10 cellular contexts compared by ENCODE assay signal in genomic region chr14:33307691-33308369, GRCh38.
DNase-seq lines count a peak whose midpoint lies in the region; ATAC-seq, FAIRE-seq and TF ChIP-seq lines count a peak whose summit lies in the region.
"Had no signal": no experiment of that assay in that cellular context is flagged by ENCODE, and none has a peak within 500 bp of the region (broad histone marks: within the 10 kb centered on the region; RNA-seq: fewer than 3 reads in every experiment).

No MANE protein-coding gene starts in this region.

- in situ Hi-C loops in gastrocnemius medialis (cut with MboI; ENCODE audit: low sequenced_read_pairs in 4 of 4) = no loop called here

- POLR2A ChIA-PET in HEK293T (lab: Yijun Ruan, JAX) = no interaction called here
- POLR2A ChIA-PET in CD8-positive, alpha-beta memory T cell (lab: Charles Lee) = no interaction called here

- TF ChIP-seq POLR2A in gastrocnemius medialis (IDR thresholded peaks at IDR 0.05) = no peak

- no peaks in the 10 kb centered on the region for H3K36me3 Mint-ChIP-seq in CD8-positive, alpha-beta memory T cell

- H3K4me3 ChIP-seq in gastrocnemius medialis = peak overlapping the region in 1 of 4 donors; percentile 2
- H3K4me3 ChIP-seq in CD8-positive, alpha-beta memory T cell (ENCODE audit: low read length) = no peak overlapping the region

- H3K9me3 Mint-ChIP-seq in CD8-positive, alpha-beta memory T cell = peaks cover 1 to 5% (median 3%) of the 10 kb centered on the region in 5 donors
- H3K9me3 Mint-ChIP-seq: activated T-cell treated with anti-CD3 and anti-CD28 coated beads, Interleukin-2, amount 50 U/mL, for 4 hours had no signal

- H3K27me3 Mint-ChIP-seq in CD8-positive, alpha-beta memory T cell = peaks cover 0 to 2% of the 10 kb centered on the region in 2 donors

- intact Hi-C loops in gastrocnemius medialis (cut with DNase I; ENCODE audit: low total_unique reads) = no loop called here

- no peak for FAIRE-seq in RCC 7860 (lab: Jason Lieb, UNC)
- FAIRE-seq: GM12891 had no signal

- peaks cover 0 to 7% of the 10 kb centered on the region in 2 donors for H3K4me1 ChIP-seq in gastrocnemius medialis
- no peaks in the 10 kb centered on the region for H3K4me1 ChIP-seq in CD8-positive, alpha-beta memory T cell (ENCODE audit: insufficient read depth, low read length)

- peak overlapping the region in 1 of 4 donors; percentile 12 for H3K27ac ChIP-seq in gastrocnemius medialis
- no peak overlapping the region for H3K27ac ChIP-seq in CD8-positive, alpha-beta memory T cell (ENCODE audit: low read depth, low read length)

- no peak overlapping the region for H3K4me3 Mint-ChIP-seq in CD8-positive, alpha-beta memory T cell
- H3K4me3 Mint-ChIP-seq: activated T-cell treated with anti-CD3 and anti-CD28 coated beads, Interleukin-2, amount 50 U/mL, for 4 hours had no signal

- no peaks in the 10 kb centered on the region for H3K36me3 ChIP-seq in gastrocnemius medialis
- H3K36me3 ChIP-seq in CD8-positive, alpha-beta memory T cell (ENCODE audit: insufficient read depth, low read length) = no peaks in the 10 kb centered on the region

- H3K27me3 ChIP-seq in gastrocnemius medialis = no peaks in the 10 kb centered on the region
- no peaks in the 10 kb centered on the region for H3K27me3 ChIP-seq in CD8-positive, alpha-beta memory T cell (ENCODE audit: insufficient read depth, low read length, poor library complexity, severe bottlenecking)

- no peaks in the 10 kb centered on the region for H3K4me1 Mint-ChIP-seq in CD8-positive, alpha-beta memory T cell

- TF ChIP-seq CTCF in gastrocnemius medialis (IDR thresholded peaks at IDR 0.05 in 4 of 5, conservative IDR thresholded peaks at IDR 0.05 in 1 of 5) = no peak

- no peaks in the 10 kb centered on the region for H3K9me3 ChIP-seq in gastrocnemius medialis
- H3K9me3 ChIP-seq in CD8-positive, alpha-beta memory T cell (ENCODE audit: low read length) = no peaks in the 10 kb centered on the region

- CTCF ChIA-PET in HEK293T (lab: Yijun Ruan, JAX) = no interaction called here
- CTCF ChIA-PET in CD8-positive, alpha-beta memory T cell (lab: Charles Lee) = no interaction called here

- DNase-seq in HEK293T (ENCODE audit: extremely low spot score) (peak; percentile 21), fibroblast of the conjunctiva (ENCODE audit: low read depth) (peak; percentile 79), gastrocnemius medialis (peak; percentile 2 to 28), RCC 7860 (ENCODE audit: low spot score) (no peak)
- no peak for DNase-seq in CD8-positive, alpha-beta memory T cell
- DNase-seq: activated T-cell treated with anti-CD3 and anti-CD28 coated beads, Interleukin-2, amount 50 U/mL, for 4 hours had no signal

- ATAC-seq in gastrocnemius medialis (peak; percentile 73 to 91), GM19023 (IDR thresholded peaks at IDR 0.05; ENCODE audit: unreplicated experiment) (no peak), GM18868 (IDR thresholded peaks at IDR 0.05; ENCODE audit: unreplicated experiment) (no peak)
- ATAC-seq: activated T-cell treated with anti-CD3 and anti-CD28 coated beads, Interleukin-2, amount 50 U/mL, for 4 hours had no signal

- H3K27ac Mint-ChIP-seq in CD8-positive, alpha-beta memory T cell = no peak overlapping the region

TF ChIP-seq in HEK293T, 16 proteins besides CTCF, POLR2A, EP300 and RAD21:
- TF ChIP-seq SUZ12 (IDR thresholded peaks at IDR 0.05) (no peak), HDGF (IDR thresholded peaks at IDR 0.05; ENCODE audit: borderline replicate concordance) (no peak), FOXK2 (IDR thresholded peaks at IDR 0.05) (no peak), TARDBP (IDR thresholded peaks at IDR 0.05) (no peak)
TF ChIP-seq in HEK293T: peak in this region for 0.

TF ChIP-seq in PFSK-1, 5 proteins besides CTCF, POLR2A, EP300 and RAD21:
- TF ChIP-seq FOXP2 (optimal IDR thresholded peaks at IDR 0.05; ENCODE audit: borderline replicate concordance, extremely low read depth, extremely low read length, insufficient read depth) = peak; percentile 82
- TF ChIP-seq SIN3A (IDR thresholded peaks at IDR 0.05; ENCODE audit: borderline replicate concordance, insufficient read depth, low read length) = peak; percentile 33; the same call in 1 of the 2 replicates
- peak; percentile 27; the same call in 1 of the 2 replicates for TF ChIP-seq POLR2AphosphoS5 (IDR thresholded peaks at IDR 0.05; ENCODE audit: low read depth, low read length)
- no peak for TF ChIP-seq TAF1 (IDR thresholded peaks at IDR 0.05; ENCODE audit: borderline replicate concordance, insufficient read depth, low read length)
- TF ChIP-seq REST (IDR thresholded peaks at IDR 0.05; ENCODE audit: insufficient read depth in 1 of 2, low read depth in 2 of 2, low read length in 2 of 2) = 0 out of 4 replicates have a peak, but pooled peaks of 1 of the 2 experiments have one; percentile 36

Comparison
In these comparisons a context has a peak if more than half of its experiments do, and no peak if none do; other contexts are left out.
1. DNase-seq: peak in HEK293T (single experiment), fibroblast of the conjunctiva (single experiment) and gastrocnemius medialis (2 of 2); none in CD8-positive, alpha-beta memory T cell (0 of 5) and RCC 7860 (single experiment).
2. ATAC-seq: peak in gastrocnemius medialis (2 of 2); none in GM19023 (single experiment) and GM18868 (single experiment).